In genomic region chr1:65477414-65478378, GRCh38 we compare ENCODE assay signal across 19 cellular contexts. TPM values are rescaled to one million over a fixed set of nuclear protein-coding genes. Genes with fewer than 3 reads are reported as not detected.
DNase-seq lines count a peak whose midpoint lies in the region; ATAC-seq, FAIRE-seq and TF ChIP-seq lines count a peak whose summit lies in the region.
"Had no signal": no experiment of that assay in that cellular context is flagged by ENCODE, and none has a peak within 500 bp of the region (broad histone marks: within the 10 kb centered on the region; RNA-seq: fewer than 3 reads in every experiment).

No MANE protein-coding gene starts in this region.

- no peaks in the 10 kb centered on the region for H3K27me3 ChIP-seq in GM23248 (replicated peaks; ENCODE audit: insufficient read depth)
- H3K27me3 ChIP-seq in HepG2 (ENCODE audit: control insufficient read depth in 1 of 2, insufficient read depth in 2 of 2, low read length in 2 of 2) = no peaks in the 10 kb centered on the region
- no peaks in the 10 kb centered on the region for H3K27me3 ChIP-seq in subcutaneous abdominal adipose tissue (ENCODE audit: control insufficient read depth in 5 of 5, insufficient read depth in 4 of 5, low read length in 5 of 5)

- H2AFZ ChIP-seq in GM23248 (no peak overlapping the region), HepG2 (ENCODE audit: low read length) (no peak overlapping the region)

- H3K9me3 ChIP-seq in GM23248 (ENCODE audit: low read depth) (no peaks in the 10 kb centered on the region), HepG2 (ENCODE audit: low read length) (no peaks in the 10 kb centered on the region), subcutaneous abdominal adipose tissue (ENCODE audit: control insufficient read depth in 5 of 5, low read length in 5 of 5) (no peaks in the 10 kb centered on the region)
- H3K9me3 ChIP-seq: Caco-2 had no signal

- in situ Hi-C loops in GM23248 (cut with MboI) = no loop called here
- in situ Hi-C loops in HepG2 (cut with HindIII; ENCODE audit: extremely low pct_ligation_motif_present, low pct_unique_long_range_greater_than_20kb) = no loop called here

- WGBS in GM23248 (ENCODE audit: low coverage in 1 of 2, low lambda C conversion rate in 2 of 2, missing lambda C conversion rate in 2 of 2), 2 experiments = 90 to 93% methylated on average over 2 of the region's 2 CpGs
- 74% methylated on average over 2 of the region's 2 CpGs for WGBS in HepG2 (ENCODE audit: low lambda C conversion rate)

- POLR2A ChIA-PET in HepG2 (lab: Yijun Ruan, JAX) = interaction anchor here (2.5 kb wide), 1 partner anchor 10 kb away, joined by 17 read pairs; no protein-coding TSS in a partner anchor

- H3K4me1 ChIP-seq in GM23248 (ENCODE audit: insufficient read depth) = peaks cover 9% of the 10 kb centered on the region
- H3K4me1 ChIP-seq in HepG2 (ENCODE audit: insufficient read depth, low read length) = peaks cover 62% of the 10 kb centered on the region
- H3K4me1 ChIP-seq in subcutaneous abdominal adipose tissue (ENCODE audit: control insufficient read depth in 5 of 5, insufficient read depth in 5 of 5, low read length in 5 of 5) = peaks cover 0 to 28% (median 8%) of the 10 kb centered on the region in 5 donors

- H3F3A ChIP-seq in GM23248 (ENCODE audit: insufficient read depth) = no peaks in the 10 kb centered on the region

- no peak overlapping the region for H3K4me2 ChIP-seq in GM23248 (ENCODE audit: unreplicated experiment)
- H3K4me2 ChIP-seq in HepG2 (ENCODE audit: low read depth, low read length) = no peak overlapping the region

- BruUV-seq in HepG2 (replicated peaks; lab: Mats Ljungman, UMichigan) = no TSS peak

- peak in 1 of 2 experiments; percentile 6; a peak in 1 of 4 replicates for TF ChIP-seq EP300 in HepG2 (IDR thresholded peaks at IDR 0.05; ENCODE audit: low read depth in 2 of 2, low read length in 2 of 2)
- TF ChIP-seq EP300 in HepG2 (CRISPR knock-in tag; IDR thresholded peaks at IDR 0.05; ENCODE audit: borderline replicate concordance) = no peak

- no peak overlapping the region for H3K4me3 ChIP-seq in GM23248
- no peak overlapping the region for H3K4me3 ChIP-seq in HepG2 (replicated peaks in 1 of 3; ENCODE audit: insufficient read depth in 1 of 3, low read depth in 2 of 3, low read length in 3 of 3)
- H3K4me3 ChIP-seq in subcutaneous abdominal adipose tissue (ENCODE audit: low read depth in 1 of 5, low read length in 5 of 5) = no peak overlapping the region

- DNase-seq in GM23248 (peak; percentile 25), erythroblast (lab: John Stamatoyannopoulos, UW) (no peak), HepG2 (ENCODE audit: low spot score) (no peak), DMS79 treated with DMSO at 0.1 percent for 48 hours (lab: John Stamatoyannopoulos, UW) (no peak), GDM1 (lab: John Stamatoyannopoulos, UW) (no peak)
- DNase-seq: Caco-2, HCEC 1CT, KBM-7, NCI-H1092, NCI-H1694, NCI-H2107, NCI-H226, NCI-H526, PC-3 had no signal

- no peak for TF ChIP-seq CTCF in HepG2 (CRISPR knock-in tag; IDR thresholded peaks at IDR 0.05)

- H3K27ac ChIP-seq in GM23248 = no peak overlapping the region
- H3K27ac ChIP-seq in HepG2 (ENCODE audit: extremely low read length, insufficient read depth, low read length) = peak overlapping the region; percentile 80
- peak overlapping the region; percentile 42 for H3K27ac ChIP-seq in subcutaneous abdominal adipose tissue (ENCODE audit: low read depth, low read length)
- H3K27ac ChIP-seq: C4-2B, HL-60 had no signal

- H3K9me2 ChIP-seq in GM23248 (ENCODE audit: insufficient read depth) = no peaks in the 10 kb centered on the region

- H3K79me2 ChIP-seq in GM23248 (ENCODE audit: insufficient read depth) = no peaks in the 10 kb centered on the region
- no peaks in the 10 kb centered on the region for H3K79me2 ChIP-seq in HepG2 (ENCODE audit: insufficient read depth, low read length)

- H3K36me3 ChIP-seq in GM23248 (ENCODE audit: low read depth) (no peaks in the 10 kb centered on the region), HepG2 (replicated peaks in 1 of 2; ENCODE audit: control insufficient read depth in 1 of 2, insufficient read depth in 2 of 2, low read length in 2 of 2) (no peaks in the 10 kb centered on the region), subcutaneous abdominal adipose tissue (ENCODE audit: control insufficient read depth in 5 of 5, insufficient read depth in 5 of 5, low read length in 5 of 5) (no peaks in the 10 kb centered on the region)

- CTCF ChIA-PET in HepG2 (lab: Yijun Ruan, JAX; ENCODE audit: low intra/inter-chr PET ratio, low total read pairs) = no interaction called here

- H3K9ac ChIP-seq in GM23248 = no peak overlapping the region
- no peak overlapping the region for H3K9ac ChIP-seq in HepG2 (ENCODE audit: insufficient read depth, low read depth, low read length)
- H3K9ac ChIP-seq in subcutaneous abdominal adipose tissue (ENCODE audit: low read length in 5 of 5) = no peak overlapping the region

- no peak for FAIRE-seq in HepG2 (lab: Jason Lieb, UNC)
- FAIRE-seq: GM12891 had no signal

- TF ChIP-seq POLR2A in erythroblast (IDR thresholded peaks at IDR 0.05; ENCODE audit: low read length) (peak; percentile 24), HepG2 (IDR thresholded peaks at IDR 0.05; ENCODE audit: insufficient read depth in 1 of 2, low read depth in 2 of 2, low read length in 2 of 2) (no peak)

- TF ChIP-seq RAD21 in HepG2 (CRISPR knock-in tag; IDR thresholded peaks at IDR 0.05) = no peak

- no peak for ATAC-seq in HepG2
- no peak for ATAC-seq in GM21717 (IDR thresholded peaks at IDR 0.05; ENCODE audit: unreplicated experiment)
- ATAC-seq: PC-3 had no signal

- intact Hi-C loops in HepG2 (cut with micrococcal nuclease; ENCODE audit: unreplicated experiment) = no loop called here

- H4K20me1 ChIP-seq in GM23248 (ENCODE audit: insufficient read depth) (no peaks in the 10 kb centered on the region), HepG2 (ENCODE audit: insufficient read depth, low read length) (no peaks in the 10 kb centered on the region)

TF ChIP-seq in HepG2, 621 proteins besides CTCF, POLR2A, EP300 and RAD21 (continues in another document):
- TF ChIP-seq SALL1 (CRISPR knock-in tag; IDR thresholded peaks at IDR 0.05) (peak; percentile 40; the same call in 1 of the 2 replicates), RARG (CRISPR knock-in tag; IDR thresholded peaks at IDR 0.05; ENCODE audit: low read depth) (no peak), RARA (CRISPR knock-in tag; IDR thresholded peaks at IDR 0.05) (peak; percentile 66; the same call in 1 of the 2 replicates)

RNA-seq across cellular contexts. Expression of gene LEPR, which starts 57.2 kb away (rescaled TPM):
- total RNA-seq in GM23248 (2014; rRNA removed; shearing (Covaris generic)) = 10.6 and 11.0 TPM in 2 replicates
- 8.7 TPM in 2 replicates for polyA plus RNA-seq in GM23248 (2016; fragmentation: Nextera tagmentation; extraction: Ambion mirVana)
- 0.60 and 0.73 TPM in 2 replicates for total RNA-seq in HepG2 (2016; rRNA removed; fragmentation: Illumina TruSeq; extraction: Trizol)
- 0.10 and 0.18 TPM in 2 replicates for total RNA-seq in HepG2 (2016; cell fraction: cytosol; rRNA removed; fragmentation: Illumina TruSeq; extraction: Trizol; ENCODE audit: low read depth)
- total RNA-seq in HepG2 (2016; cell fraction: insoluble cytoplasmic fraction; rRNA removed; fragmentation: Illumina TruSeq; extraction: Trizol) = 0.58 and 0.67 TPM in 2 replicates
- 0.55 and 0.65 TPM in 2 replicates for total RNA-seq in HepG2 (2016; cell fraction: membrane; rRNA removed; fragmentation: Illumina TruSeq; extraction: Trizol)
- 0.69 and 0.87 TPM in 2 replicates for total RNA-seq in HepG2 (2016; cell fraction: nucleus; rRNA removed; fragmentation: Illumina TruSeq; extraction: Trizol)
- polyA plus RNA-seq in HepG2 (2011; rRNA removed) = 1.4 and 1.7 TPM in 2 replicates
- 0.64 and 1.4 TPM in 2 replicates for polyA plus RNA-seq in HepG2 (2011; cell fraction: cytosol; rRNA removed)
- polyA plus RNA-seq in HepG2 (2011; cell fraction: nucleus; rRNA removed) = 0.84 and 0.88 TPM in 2 replicates
- polyA plus RNA-seq in HepG2 (2012) = 2.7 and 5.9 TPM in 2 replicates
- 0.03 and 0.14 TPM in 2 replicates for polyA plus RNA-seq in HepG2 (2016; cell fraction: cytosol; fragmentation: Illumina TruSeq; extraction: Trizol; ENCODE audit: low read depth)
- 0.44 and 0.52 TPM in 2 replicates for polyA plus RNA-seq in HepG2 (2016; cell fraction: insoluble cytoplasmic fraction; fragmentation: Illumina TruSeq; extraction: Trizol; ENCODE audit: low read depth)
- 0.10 and 0.26 TPM in 2 replicates for polyA plus RNA-seq in HepG2 (2016; cell fraction: membrane; fragmentation: Illumina TruSeq; extraction: Trizol; ENCODE audit: low read depth)
- polyA plus RNA-seq in HepG2 (2016; cell fraction: nucleus; fragmentation: Illumina TruSeq; extraction: Trizol; ENCODE audit: insufficient read depth, low read depth) = 0.57 and 0.77 TPM in 2 replicates
- polyA minus RNA-seq in HepG2 (2011; rRNA and poly(A)+ RNA removed; ENCODE audit: low replicate concordance) = 1.5 and 2.3 TPM in 2 replicates
- polyA minus RNA-seq in HepG2 (2011; cell fraction: cytosol; rRNA and poly(A)+ RNA removed) = 1.7 and 3.1 TPM in 2 replicates
- polyA minus RNA-seq in HepG2 (2011; cell fraction: nucleus; rRNA and poly(A)+ RNA removed) = 2.6 TPM in 2 replicates
- total RNA-seq: PC-3 had no signal

RNA-seq across cellular contexts. Expression of gene LEPROT, which starts 57.2 kb away (rescaled TPM):
- total RNA-seq in GM23248 (2014; rRNA removed; shearing (Covaris generic)) = 66.9 and 67.9 TPM in 2 replicates
- polyA plus RNA-seq in GM23248 (2016; fragmentation: Nextera tagmentation; extraction: Ambion mirVana) = 171 and 174 TPM in 2 replicates
- total RNA-seq in HepG2 (2016; rRNA removed; fragmentation: Illumina TruSeq; extraction: Trizol) = 29.0 and 36.8 TPM in 2 replicates
- total RNA-seq in HepG2 (2016; cell fraction: cytosol; rRNA removed; fragmentation: Illumina TruSeq; extraction: Trizol; ENCODE audit: low read depth) = 5.8 and 7.3 TPM in 2 replicates
- 34.8 and 35.1 TPM in 2 replicates for total RNA-seq in HepG2 (2016; cell fraction: insoluble cytoplasmic fraction; rRNA removed; fragmentation: Illumina TruSeq; extraction: Trizol)
- total RNA-seq in HepG2 (2016; cell fraction: membrane; rRNA removed; fragmentation: Illumina TruSeq; extraction: Trizol) = 16.0 and 17.4 TPM in 2 replicates
- 46.4 and 47.1 TPM in 2 replicates for total RNA-seq in HepG2 (2016; cell fraction: nucleus; rRNA removed; fragmentation: Illumina TruSeq; extraction: Trizol)
- 44.1 and 51.4 TPM in 2 replicates for polyA plus RNA-seq in HepG2 (2011; rRNA removed)
- 25.4 and 42.2 TPM in 2 replicates for polyA plus RNA-seq in HepG2 (2011; cell fraction: cytosol; rRNA removed)
- polyA plus RNA-seq in HepG2 (2011; cell fraction: nucleus; rRNA removed) = 24.6 and 40.5 TPM in 2 replicates
- 41.4 and 67.4 TPM in 2 replicates for polyA plus RNA-seq in HepG2 (2012)
- 7.0 and 10.6 TPM in 2 replicates for polyA plus RNA-seq in HepG2 (2016; cell fraction: cytosol; fragmentation: Illumina TruSeq; extraction: Trizol; ENCODE audit: low read depth)
- polyA plus RNA-seq in HepG2 (2016; cell fraction: insoluble cytoplasmic fraction; fragmentation: Illumina TruSeq; extraction: Trizol; ENCODE audit: low read depth) = 26.2 and 27.5 TPM in 2 replicates
- polyA plus RNA-seq in HepG2 (2016; cell fraction: membrane; fragmentation: Illumina TruSeq; extraction: Trizol; ENCODE audit: low read depth) = 11.6 and 12.0 TPM in 2 replicates
- 45.9 and 54.4 TPM in 2 replicates for polyA plus RNA-seq in HepG2 (2016; cell fraction: nucleus; fragmentation: Illumina TruSeq; extraction: Trizol; ENCODE audit: insufficient read depth, low read depth)
- polyA minus RNA-seq in HepG2 (2011; rRNA and poly(A)+ RNA removed; ENCODE audit: low replicate concordance) = 38.5 and 99.7 TPM in 2 replicates
- polyA minus RNA-seq in HepG2 (2011; cell fraction: cytosol; rRNA and poly(A)+ RNA removed) = 28.8 and 30.0 TPM in 2 replicates
- 91.0 and 93.1 TPM in 2 replicates for polyA minus RNA-seq in HepG2 (2011; cell fraction: nucleus; rRNA and poly(A)+ RNA removed)
